1 cellular context compared by ENCODE assay signal in the genomic region with DNA sequence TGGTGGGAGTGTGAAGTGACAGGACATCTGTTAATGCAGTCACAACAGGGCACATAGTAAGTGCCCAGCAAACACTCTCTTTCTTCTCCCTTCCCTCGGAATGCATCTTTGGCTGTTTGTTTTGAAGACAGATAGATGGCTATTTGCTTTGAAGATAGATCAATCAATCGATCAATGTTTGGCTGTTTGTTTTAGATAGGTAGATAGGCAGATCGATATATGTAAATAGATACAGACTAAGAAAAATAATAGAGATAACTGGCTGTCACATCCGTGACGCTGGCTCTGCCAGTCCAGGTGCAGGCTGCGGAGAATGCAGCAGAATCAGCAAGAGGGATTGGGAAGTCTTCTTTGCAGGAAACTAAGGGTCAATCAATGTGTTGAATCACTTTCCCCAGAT.
TF ChIP-seq lines count a peak whose summit lies in the region.

No MANE protein-coding gene starts in this region.

TF ChIP-seq in HepG2, 621 proteins besides CTCF, POLR2A, EP300 and RAD21 (continued from another document and continues in another):
- TF ChIP-seq, protein P1, sequence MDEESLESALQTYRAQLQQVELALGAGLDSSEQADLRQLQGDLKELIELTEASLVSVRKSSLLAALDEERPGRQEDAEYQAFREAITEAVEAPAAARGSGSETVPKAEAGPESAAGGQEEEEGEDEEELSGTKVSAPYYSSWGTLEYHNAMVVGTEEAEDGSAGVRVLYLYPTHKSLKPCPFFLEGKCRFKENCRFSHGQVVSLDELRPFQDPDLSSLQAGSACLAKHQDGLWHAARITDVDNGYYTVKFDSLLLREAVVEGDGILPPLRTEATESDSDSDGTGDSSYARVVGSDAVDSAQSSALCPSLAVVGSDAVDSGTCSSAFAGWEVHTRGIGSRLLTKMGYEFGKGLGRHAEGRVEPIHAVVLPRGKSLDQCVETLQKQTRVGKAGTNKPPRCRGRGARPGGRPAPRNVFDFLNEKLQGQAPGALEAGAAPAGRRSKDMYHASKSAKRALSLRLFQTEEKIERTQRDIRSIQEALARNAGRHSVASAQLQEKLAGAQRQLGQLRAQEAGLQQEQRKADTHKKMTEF (CRISPR knock-in tag; IDR thresholded peaks at IDR 0.05): peak; percentile 72; the same call in 1 of the 2 replicates
- TF ChIP-seq ZNF546 (CRISPR knock-in tag; conservative IDR thresholded peaks at IDR 0.05) (no peak), CEBPG (CRISPR knock-in tag; IDR thresholded peaks at IDR 0.05) (no peak), CENPT (CRISPR knock-in tag; IDR thresholded peaks at IDR 0.05; ENCODE audit: low read depth) (no peak), HOXA7 (CRISPR knock-in tag; IDR thresholded peaks at IDR 0.05) (no peak), ZNF773 (CRISPR knock-in tag; IDR thresholded peaks at IDR 0.05; ENCODE audit: borderline replicate concordance) (no peak), KDM3A (CRISPR knock-in tag; IDR thresholded peaks at IDR 0.05; ENCODE audit: low read depth) (0 out of 2 replicates have a peak, but pooled peaks have one; percentile 36), ZNF33B (CRISPR knock-in tag; IDR thresholded peaks at IDR 0.05) (no peak), JARID2 (CRISPR knock-in tag; IDR thresholded peaks at IDR 0.05; ENCODE audit: insufficient replicate concordance) (no peak), ZMYM3 (CRISPR knock-in tag; IDR thresholded peaks at IDR 0.05) (peak; percentile 96), FOXJ3 (CRISPR knock-in tag; IDR thresholded peaks at IDR 0.05; ENCODE audit: borderline replicate concordance) (peak; percentile 91; the same call in 1 of the 2 replicates), MXD4 (CRISPR knock-in tag; IDR thresholded peaks at IDR 0.05) (no peak), XBP1 (CRISPR knock-in tag; IDR thresholded peaks at IDR 0.05) (no peak), EED (CRISPR knock-in tag; IDR thresholded peaks at IDR 0.05) (no peak), ZNF10 (CRISPR knock-in tag; IDR thresholded peaks at IDR 0.05; ENCODE audit: borderline replicate concordance, low read depth) (no peak), POLR2AphosphoS2 (IDR thresholded peaks at IDR 0.05; ENCODE audit: low read depth, low read length) (no peak), PLRG1 (conservative IDR thresholded peaks at IDR 0.05) (no peak), ZEB1 (IDR thresholded peaks at IDR 0.05; ENCODE audit: insufficient replicate concordance, low read depth) (peak; percentile 39), NONO (IDR thresholded peaks at IDR 0.05) (no peak), NONO (CRISPR knock-in tag; conservative IDR thresholded peaks at IDR 0.05) (peak; percentile 66; the same call in 1 of the 2 replicates), NR2F1 (CRISPR knock-in tag; IDR thresholded peaks at IDR 0.05) (no peak), ZNF263 (CRISPR knock-in tag; IDR thresholded peaks at IDR 0.05) (no peak), ZNF484 (CRISPR knock-in tag; IDR thresholded peaks at IDR 0.05; ENCODE audit: borderline replicate concordance, low read depth) (no peak), RNF2 (conservative IDR thresholded peaks at IDR 0.05; ENCODE audit: low read depth) (no peak), ZNF34 (CRISPR knock-in tag; IDR thresholded peaks at IDR 0.05; ENCODE audit: borderline replicate concordance) (no peak)
- TF ChIP-seq, protein P2, sequence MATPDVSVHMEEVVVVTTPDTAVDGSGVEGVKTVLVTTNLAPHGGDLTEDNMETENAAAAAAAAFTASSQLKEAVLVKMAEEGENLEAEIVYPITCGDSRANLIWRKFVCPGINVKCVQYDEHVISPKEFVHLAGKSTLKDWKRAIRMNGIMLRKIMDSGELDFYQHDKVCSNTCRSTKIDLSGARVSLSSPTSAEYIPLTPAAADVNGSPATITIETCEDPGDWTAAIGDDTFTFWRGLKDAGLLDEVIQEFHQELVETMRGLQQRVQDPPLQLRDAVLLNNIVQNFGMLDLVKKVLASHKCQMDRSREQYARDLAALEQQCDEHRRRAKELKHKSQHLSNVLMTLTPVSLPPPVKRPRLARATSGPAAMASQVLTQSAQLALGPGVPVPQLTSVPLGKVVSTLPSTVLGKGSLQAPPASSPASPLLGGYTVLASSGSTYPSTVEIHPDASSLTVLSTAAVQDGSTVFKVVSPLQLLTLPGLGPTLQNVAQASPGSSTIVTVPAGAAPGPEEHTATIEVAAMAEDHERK (CRISPR knock-in tag; IDR thresholded peaks at IDR 0.05; ENCODE audit: low read depth): no peak
- TF ChIP-seq, protein P3, sequence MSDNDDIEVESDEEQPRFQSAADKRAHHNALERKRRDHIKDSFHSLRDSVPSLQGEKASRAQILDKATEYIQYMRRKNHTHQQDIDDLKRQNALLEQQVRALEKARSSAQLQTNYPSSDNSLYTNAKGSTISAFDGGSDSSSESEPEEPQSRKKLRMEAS (IDR thresholded peaks at IDR 0.05): peak; percentile 46; the same call in 1 of the 2 replicates
- TF ChIP-seq, protein P4, sequence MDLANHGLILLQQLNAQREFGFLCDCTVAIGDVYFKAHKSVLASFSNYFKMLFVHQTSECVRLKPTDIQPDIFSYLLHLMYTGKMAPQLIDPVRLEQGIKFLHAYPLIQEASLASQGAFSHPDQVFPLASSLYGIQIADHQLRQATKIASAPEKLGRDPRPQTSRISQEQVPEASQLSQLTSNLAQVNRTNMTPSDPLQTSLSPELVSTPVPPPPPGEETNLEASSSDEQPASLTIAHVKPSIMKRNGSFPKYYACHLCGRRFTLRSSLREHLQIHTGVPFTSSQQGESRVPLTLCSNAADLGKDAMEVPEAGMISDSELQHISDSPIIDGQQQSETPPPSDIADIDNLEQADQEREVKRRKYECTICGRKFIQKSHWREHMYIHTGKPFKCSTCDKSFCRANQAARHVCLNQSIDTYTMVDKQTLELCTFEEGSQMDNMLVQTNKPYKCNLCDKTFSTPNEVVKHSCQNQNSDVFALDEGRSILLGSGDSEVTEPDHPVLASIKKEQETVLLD (CRISPR knock-in tag; IDR thresholded peaks at IDR 0.05; ENCODE audit: low read depth): no peak
- TF ChIP-seq, protein P5, sequence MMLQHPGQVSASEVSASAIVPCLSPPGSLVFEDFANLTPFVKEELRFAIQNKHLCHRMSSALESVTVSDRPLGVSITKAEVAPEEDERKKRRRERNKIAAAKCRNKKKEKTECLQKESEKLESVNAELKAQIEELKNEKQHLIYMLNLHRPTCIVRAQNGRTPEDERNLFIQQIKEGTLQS (CRISPR knock-in tag; IDR thresholded peaks at IDR 0.05): no peak
- TF ChIP-seq, protein P6, sequence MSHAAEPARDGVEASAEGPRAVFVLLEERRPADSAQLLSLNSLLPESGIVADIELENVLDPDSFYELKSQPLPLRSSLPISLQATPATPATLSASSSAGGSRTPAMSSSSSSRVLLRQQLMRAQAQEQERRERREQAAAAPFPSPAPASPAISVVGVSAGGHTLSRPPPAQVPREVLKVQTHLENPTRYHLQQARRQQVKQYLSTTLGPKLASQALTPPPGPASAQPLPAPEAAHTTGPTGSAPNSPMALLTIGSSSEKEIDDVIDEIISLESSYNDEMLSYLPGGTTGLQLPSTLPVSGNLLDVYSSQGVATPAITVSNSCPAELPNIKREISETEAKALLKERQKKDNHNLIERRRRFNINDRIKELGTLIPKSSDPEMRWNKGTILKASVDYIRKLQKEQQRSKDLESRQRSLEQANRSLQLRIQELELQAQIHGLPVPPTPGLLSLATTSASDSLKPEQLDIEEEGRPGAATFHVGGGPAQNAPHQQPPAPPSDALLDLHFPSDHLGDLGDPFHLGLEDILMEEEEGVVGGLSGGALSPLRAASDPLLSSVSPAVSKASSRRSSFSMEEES (CRISPR knock-in tag; IDR thresholded peaks at IDR 0.05): 0 out of 2 replicates have a peak, but pooled peaks have one; percentile 39
- TF ChIP-seq, protein P7, sequence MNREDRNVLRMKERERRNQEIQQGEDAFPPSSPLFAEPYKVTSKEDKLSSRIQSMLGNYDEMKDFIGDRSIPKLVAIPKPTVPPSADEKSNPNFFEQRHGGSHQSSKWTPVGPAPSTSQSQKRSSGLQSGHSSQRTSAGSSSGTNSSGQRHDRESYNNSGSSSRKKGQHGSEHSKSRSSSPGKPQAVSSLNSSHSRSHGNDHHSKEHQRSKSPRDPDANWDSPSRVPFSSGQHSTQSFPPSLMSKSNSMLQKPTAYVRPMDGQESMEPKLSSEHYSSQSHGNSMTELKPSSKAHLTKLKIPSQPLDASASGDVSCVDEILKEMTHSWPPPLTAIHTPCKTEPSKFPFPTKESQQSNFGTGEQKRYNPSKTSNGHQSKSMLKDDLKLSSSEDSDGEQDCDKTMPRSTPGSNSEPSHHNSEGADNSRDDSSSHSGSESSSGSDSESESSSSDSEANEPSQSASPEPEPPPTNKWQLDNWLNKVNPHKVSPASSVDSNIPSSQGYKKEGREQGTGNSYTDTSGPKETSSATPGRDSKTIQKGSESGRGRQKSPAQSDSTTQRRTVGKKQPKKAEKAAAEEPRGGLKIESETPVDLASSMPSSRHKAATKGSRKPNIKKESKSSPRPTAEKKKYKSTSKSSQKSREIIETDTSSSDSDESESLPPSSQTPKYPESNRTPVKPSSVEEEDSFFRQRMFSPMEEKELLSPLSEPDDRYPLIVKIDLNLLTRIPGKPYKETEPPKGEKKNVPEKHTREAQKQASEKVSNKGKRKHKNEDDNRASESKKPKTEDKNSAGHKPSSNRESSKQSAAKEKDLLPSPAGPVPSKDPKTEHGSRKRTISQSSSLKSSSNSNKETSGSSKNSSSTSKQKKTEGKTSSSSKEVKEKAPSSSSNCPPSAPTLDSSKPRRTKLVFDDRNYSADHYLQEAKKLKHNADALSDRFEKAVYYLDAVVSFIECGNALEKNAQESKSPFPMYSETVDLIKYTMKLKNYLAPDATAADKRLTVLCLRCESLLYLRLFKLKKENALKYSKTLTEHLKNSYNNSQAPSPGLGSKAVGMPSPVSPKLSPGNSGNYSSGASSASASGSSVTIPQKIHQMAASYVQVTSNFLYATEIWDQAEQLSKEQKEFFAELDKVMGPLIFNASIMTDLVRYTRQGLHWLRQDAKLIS (CRISPR knock-in tag; IDR thresholded peaks at IDR 0.05): no peak
- TF ChIP-seq, protein P8, sequence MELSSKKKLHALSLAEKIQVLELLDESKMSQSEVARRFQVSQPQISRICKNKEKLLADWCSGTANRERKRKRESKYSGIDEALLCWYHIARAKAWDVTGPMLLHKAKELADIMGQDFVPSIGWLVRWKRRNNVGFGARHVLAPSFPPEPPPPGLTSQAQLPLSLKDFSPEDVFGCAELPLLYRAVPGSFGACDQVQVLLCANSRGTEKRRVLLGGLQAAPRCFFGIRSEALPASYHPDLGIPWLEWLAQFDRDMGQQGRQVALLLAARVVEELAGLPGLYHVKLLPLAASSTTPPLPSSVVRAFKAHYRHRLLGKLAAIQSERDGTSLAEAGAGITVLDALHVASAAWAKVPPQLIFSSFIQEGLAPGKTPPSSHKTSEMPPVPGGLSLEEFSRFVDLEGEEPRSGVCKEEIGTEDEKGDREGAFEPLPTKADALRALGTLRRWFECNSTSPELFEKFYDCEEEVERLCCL (CRISPR knock-in tag; IDR thresholded peaks at IDR 0.05; ENCODE audit: borderline replicate concordance): no peak
- TF ChIP-seq, protein P9, sequence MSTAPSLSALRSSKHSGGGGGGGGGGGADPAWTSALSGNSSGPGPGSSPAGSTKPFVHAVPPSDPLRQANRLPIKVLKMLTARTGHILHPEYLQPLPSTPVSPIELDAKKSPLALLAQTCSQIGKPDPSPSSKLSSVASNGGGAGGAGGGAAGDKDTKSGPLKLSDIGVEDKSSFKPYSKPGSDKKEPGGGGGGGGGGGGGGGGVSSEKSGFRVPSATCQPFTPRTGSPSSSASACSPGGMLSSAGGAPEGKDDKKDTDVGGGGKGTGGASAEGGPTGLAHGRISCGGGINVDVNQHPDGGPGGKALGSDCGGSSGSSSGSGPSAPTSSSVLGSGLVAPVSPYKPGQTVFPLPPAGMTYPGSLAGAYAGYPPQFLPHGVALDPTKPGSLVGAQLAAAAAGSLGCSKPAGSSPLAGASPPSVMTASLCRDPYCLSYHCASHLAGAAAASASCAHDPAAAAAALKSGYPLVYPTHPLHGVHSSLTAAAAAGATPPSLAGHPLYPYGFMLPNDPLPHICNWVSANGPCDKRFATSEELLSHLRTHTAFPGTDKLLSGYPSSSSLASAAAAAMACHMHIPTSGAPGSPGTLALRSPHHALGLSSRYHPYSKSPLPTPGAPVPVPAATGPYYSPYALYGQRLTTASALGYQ (CRISPR knock-in tag; IDR thresholded peaks at IDR 0.05): peak; percentile 93
- TF ChIP-seq, protein P10, sequence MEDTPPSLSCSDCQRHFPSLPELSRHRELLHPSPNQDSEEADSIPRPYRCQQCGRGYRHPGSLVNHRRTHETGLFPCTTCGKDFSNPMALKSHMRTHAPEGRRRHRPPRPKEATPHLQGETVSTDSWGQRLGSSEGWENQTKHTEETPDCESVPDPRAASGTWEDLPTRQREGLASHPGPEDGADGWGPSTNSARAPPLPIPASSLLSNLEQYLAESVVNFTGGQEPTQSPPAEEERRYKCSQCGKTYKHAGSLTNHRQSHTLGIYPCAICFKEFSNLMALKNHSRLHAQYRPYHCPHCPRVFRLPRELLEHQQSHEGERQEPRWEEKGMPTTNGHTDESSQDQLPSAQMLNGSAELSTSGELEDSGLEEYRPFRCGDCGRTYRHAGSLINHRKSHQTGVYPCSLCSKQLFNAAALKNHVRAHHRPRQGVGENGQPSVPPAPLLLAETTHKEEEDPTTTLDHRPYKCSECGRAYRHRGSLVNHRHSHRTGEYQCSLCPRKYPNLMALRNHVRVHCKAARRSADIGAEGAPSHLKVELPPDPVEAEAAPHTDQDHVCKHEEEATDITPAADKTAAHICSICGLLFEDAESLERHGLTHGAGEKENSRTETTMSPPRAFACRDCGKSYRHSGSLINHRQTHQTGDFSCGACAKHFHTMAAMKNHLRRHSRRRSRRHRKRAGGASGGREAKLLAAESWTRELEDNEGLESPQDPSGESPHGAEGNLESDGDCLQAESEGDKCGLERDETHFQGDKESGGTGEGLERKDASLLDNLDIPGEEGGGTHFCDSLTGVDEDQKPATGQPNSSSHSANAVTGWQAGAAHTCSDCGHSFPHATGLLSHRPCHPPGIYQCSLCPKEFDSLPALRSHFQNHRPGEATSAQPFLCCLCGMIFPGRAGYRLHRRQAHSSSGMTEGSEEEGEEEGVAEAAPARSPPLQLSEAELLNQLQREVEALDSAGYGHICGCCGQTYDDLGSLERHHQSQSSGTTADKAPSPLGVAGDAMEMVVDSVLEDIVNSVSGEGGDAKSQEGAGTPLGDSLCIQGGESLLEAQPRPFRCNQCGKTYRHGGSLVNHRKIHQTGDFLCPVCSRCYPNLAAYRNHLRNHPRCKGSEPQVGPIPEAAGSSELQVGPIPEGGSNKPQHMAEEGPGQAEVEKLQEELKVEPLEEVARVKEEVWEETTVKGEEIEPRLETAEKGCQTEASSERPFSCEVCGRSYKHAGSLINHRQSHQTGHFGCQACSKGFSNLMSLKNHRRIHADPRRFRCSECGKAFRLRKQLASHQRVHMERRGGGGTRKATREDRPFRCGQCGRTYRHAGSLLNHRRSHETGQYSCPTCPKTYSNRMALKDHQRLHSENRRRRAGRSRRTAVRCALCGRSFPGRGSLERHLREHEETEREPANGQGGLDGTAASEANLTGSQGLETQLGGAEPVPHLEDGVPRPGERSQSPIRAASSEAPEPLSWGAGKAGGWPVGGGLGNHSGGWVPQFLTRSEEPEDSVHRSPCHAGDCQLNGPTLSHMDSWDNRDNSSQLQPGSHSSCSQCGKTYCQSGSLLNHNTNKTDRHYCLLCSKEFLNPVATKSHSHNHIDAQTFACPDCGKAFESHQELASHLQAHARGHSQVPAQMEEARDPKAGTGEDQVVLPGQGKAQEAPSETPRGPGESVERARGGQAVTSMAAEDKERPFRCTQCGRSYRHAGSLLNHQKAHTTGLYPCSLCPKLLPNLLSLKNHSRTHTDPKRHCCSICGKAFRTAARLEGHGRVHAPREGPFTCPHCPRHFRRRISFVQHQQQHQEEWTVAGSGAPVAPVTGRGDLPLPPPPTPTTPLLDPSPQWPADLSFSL (CRISPR knock-in tag; IDR thresholded peaks at IDR 0.05): no peak
